In genomic region chr2:188610050-188610444, GRCh38 we compare ENCODE assay signal across 35 cellular contexts.
A peak's percentile ranks its signal among the peaks of the same experiment; 100 is the strongest.
DNase-seq lines count a peak whose midpoint lies in the region; ATAC-seq and TF ChIP-seq lines count a peak whose summit lies in the region.
"Had no signal": no experiment of that assay in that cellular context is flagged by ENCODE, and none has a peak within 500 bp of the region (broad histone marks: within the 10 kb centered on the region; RNA-seq: fewer than 3 reads in every experiment).

No MANE protein-coding gene starts in this region.

- POLR2A ChIA-PET in IMR-90 (lab: Charles Lee; ENCODE audit: unreplicated experiment): interaction anchor here (0.5 kb wide), 1 partner anchor 17 kb away, joined by 6 read pairs; no protein-coding TSS in a partner anchor

- H2AK5ac ChIP-seq in IMR-90 (ENCODE audit: low read depth, low read length) (peak overlapping the region; percentile 70; the same call in 1 of the 2 replicates), mesenchymal stem cell (ENCODE audit: low read length, severe bottlenecking) (no peak overlapping the region)

- no peak for TF ChIP-seq CTCF in IMR-90 (conservative IDR thresholded peaks at IDR 0.05; ENCODE audit: low read depth, low read length)
- TF ChIP-seq CTCF in choroid plexus epithelial cell (conservative IDR thresholded peaks at IDR 0.05; ENCODE audit: low read depth, low read length): no peak

- H3K9me3 ChIP-seq in IMR-90 (ENCODE audit: control insufficient read depth, insufficient read depth, low read length) (no peaks in the 10 kb centered on the region), mesenchymal stem cell (ENCODE audit: control insufficient read depth, low read length) (peaks cover 12% of the 10 kb centered on the region), aorta (ENCODE audit: control insufficient read depth, low read length) (no peaks in the 10 kb centered on the region)
- H3K9me3 ChIP-seq: psoas muscle, thyroid gland, vagina had no signal

- H3K27ac ChIP-seq in IMR-90 (ENCODE audit: insufficient read depth, low read length) (peak overlapping the region; percentile 13; the same call in 1 of the 2 replicates), mesenchymal stem cell (ENCODE audit: low read length, poor library complexity, severe bottlenecking) (peak overlapping the region; percentile 37), aorta (ENCODE audit: low read depth in 1 of 2, low read length in 2 of 2) (no peak overlapping the region)
- H3K27ac ChIP-seq: cardiac muscle cell, coronary artery, psoas muscle, SJCRH30, thyroid gland, vagina, WERI-Rb-1 had no signal

- H3K4ac ChIP-seq in IMR-90 (ENCODE audit: low read depth, low read length) (peak overlapping the region; percentile 38), mesenchymal stem cell (ENCODE audit: low read depth in 1 of 2, low read length in 2 of 2) (peak overlapping the region; percentile 73 to 96)

- H4K91ac ChIP-seq in IMR-90 (ENCODE audit: insufficient read depth, low read depth, low read length) (peak overlapping the region; percentile 8; the same call in 1 of the 2 replicates), mesenchymal stem cell (ENCODE audit: low read length) (peak overlapping the region; percentile 93)

- H3K18ac ChIP-seq in IMR-90 (ENCODE audit: low read depth, low read length) (peak overlapping the region; percentile 63), mesenchymal stem cell (ENCODE audit: low read depth in 1 of 2, low read length in 2 of 2) (peak overlapping the region; percentile 65 to 92)

- H3K4me2 ChIP-seq in IMR-90 (ENCODE audit: low read depth, low read length) (no peak overlapping the region), mesenchymal stem cell (ENCODE audit: low read length, poor library complexity, severe bottlenecking) (no peak overlapping the region)
- H3K4me2 ChIP-seq: GM23338 had no signal

- H3K4me3 ChIP-seq in IMR-90 (ENCODE audit: insufficient read depth, low read depth, low read length): no peak overlapping the region
- no peak overlapping the region for H3K4me3 ChIP-seq in choroid plexus epithelial cell (ENCODE audit: low read depth, low read length)
- no peak overlapping the region for H3K4me3 ChIP-seq in mesenchymal stem cell (ENCODE audit: insufficient read depth in 1 of 2, low read depth in 1 of 2, low read length in 2 of 2)
- no peak overlapping the region for H3K4me3 ChIP-seq in aorta (ENCODE audit: low read length in 2 of 2)
- H3K4me3 ChIP-seq in H7 (ENCODE audit: insufficient read depth, low read depth, low read length): no peak overlapping the region
- H3K4me3 ChIP-seq: cardiac muscle cell, coronary artery, GM23338, heart right ventricle, psoas muscle, SJCRH30, thyroid gland, vagina had no signal

- H2AFZ ChIP-seq in IMR-90 (replicated peaks; ENCODE audit: low read length, poor library complexity): no peak overlapping the region
- no peak overlapping the region for H2AFZ ChIP-seq in mesenchymal stem cell (ENCODE audit: low read depth, low read length)
- H2AFZ ChIP-seq: GM23338 had no signal

- no CpG with 5 or more reads among the region's 2 CpGs for WGBS in IMR-90 (ENCODE audit: extremely low coverage in 2 of 2, insufficient read length in 1 of 2), 2 experiments
- WGBS in mesenchymal stem cell: 96% methylated on average over 2 of the region's 2 CpGs
- WGBS in aorta, 2 donors: 93 to 94% methylated on average over 2 of the region's 2 CpGs

- intact Hi-C loops in IMR-90 (cut with micrococcal nuclease) (no loop called here), aorta (cut with DNase I) (no loop called here)

- TF ChIP-seq RAD21 in IMR-90 (IDR thresholded peaks at IDR 0.05; ENCODE audit: low read length): no peak

- H4K8ac ChIP-seq in IMR-90 (ENCODE audit: low read depth in 2 of 2, low read length in 2 of 2): 0 out of 4 replicates have a peak overlapping the region, but pooled peaks of 1 of the 2 experiments have one; percentile 41
- peak overlapping the region; percentile 87 for H4K8ac ChIP-seq in mesenchymal stem cell (ENCODE audit: low read length)

- no peak for ATAC-seq in IMR-90 (ENCODE audit: low read depth)
- ATAC-seq in aorta (ENCODE audit: low FRiP score): peak; percentile 44
- ATAC-seq in HG03378 (IDR thresholded peaks at IDR 0.05; ENCODE audit: unreplicated experiment): no peak
- ATAC-seq in HG02571 (IDR thresholded peaks at IDR 0.05; ENCODE audit: unreplicated experiment): no peak
- ATAC-seq: activated naive CD4-positive, alpha-beta T cell treated with anti-CD3 and anti-CD28 coated beads, Interleukin-2, amount 50 U/mL, for 72 hours; esophagus mucosa; GM23338; heart right ventricle; naive thymus-derived CD8-positive, alpha-beta T cell; psoas muscle had no signal

- peak overlapping the region; percentile 88 to 99 for H2BK12ac ChIP-seq in mesenchymal stem cell (ENCODE audit: low read length in 2 of 2)

- H2BK5ac ChIP-seq in IMR-90 (ENCODE audit: low read depth, low read length, poor library complexity, severe bottlenecking) (no peak overlapping the region), mesenchymal stem cell (ENCODE audit: low read depth, low read length, poor library complexity, severe bottlenecking) (peak overlapping the region; percentile 0)

- no peaks in the 10 kb centered on the region for H3K27me3 ChIP-seq in IMR-90 (ENCODE audit: control insufficient read depth, insufficient read depth, low read length)
- no peaks in the 10 kb centered on the region for H3K27me3 ChIP-seq in mesenchymal stem cell (ENCODE audit: control insufficient read depth in 1 of 2, insufficient read depth in 1 of 2, low read length in 2 of 2)
- H3K27me3 ChIP-seq in aorta (ENCODE audit: control insufficient read depth in 1 of 2, insufficient read depth in 2 of 2, low read length in 1 of 2): no peaks in the 10 kb centered on the region
- H3K27me3 ChIP-seq in H7 (ENCODE audit: control insufficient read depth, insufficient read depth, low read length): no peaks in the 10 kb centered on the region
- H3K27me3 ChIP-seq: cardiac muscle cell, heart right ventricle, SJCRH30, thyroid gland, vagina had no signal

- H2AK9ac ChIP-seq in IMR-90 (replicated peaks; ENCODE audit: low read depth, low read length, poor library complexity): no peak overlapping the region

- H3K9me1 ChIP-seq in IMR-90 (ENCODE audit: insufficient read depth, low read length): peaks cover 7% of the 10 kb centered on the region

- dilution Hi-C loops in IMR-90 (cut with HindIII; ENCODE audit: low sequenced_read_pairs, unreplicated experiment): no loop called here

- H3K56ac ChIP-seq in IMR-90 (ENCODE audit: extremely low read depth, insufficient read depth, low read length): no peak overlapping the region

- H2BK20ac ChIP-seq in IMR-90 (ENCODE audit: low read depth, low read length): peak overlapping the region; percentile 31; the same call in 1 of the 2 replicates

- no peak overlapping the region for H2BK120ac ChIP-seq in IMR-90 (ENCODE audit: low read depth, low read length)
- H2BK120ac ChIP-seq in mesenchymal stem cell (ENCODE audit: low read depth, low read length): peak overlapping the region; percentile 22

- BruUV-seq in IMR-90 (replicated peaks; lab: Mats Ljungman, UMichigan): no TSS peak

- no peaks in the 10 kb centered on the region for H4K20me1 ChIP-seq in IMR-90 (ENCODE audit: insufficient read depth, low read length)

- H2BK15ac ChIP-seq in IMR-90 (ENCODE audit: low read depth, low read length) (peak overlapping the region; percentile 56; the same call in 2 of the 3 replicates), mesenchymal stem cell (ENCODE audit: low read depth, poor library complexity, severe bottlenecking) (no peak overlapping the region)

- DNase-seq in IMR-90 (no peak), choroid plexus epithelial cell (ENCODE audit: low read depth) (peak; percentile 16), mesenchymal stem cell (peak; percentile 46), aorta (no peak), H7 (no peak)
- DNase-seq: activated CD4-positive, alpha-beta T cell treated with anti-CD3 and anti-CD28 coated beads, Interleukin-2, amount 10 ng/mL, durations not matched to agents 24 days and 14 days; activated CD8-positive, alpha-beta memory T cell treated with anti-CD3 and anti-CD28 coated beads for 24 hours; activated T-cell treated with anti-CD3 and anti-CD28 coated beads for 4 hours; anterior cingulate cortex; C1 segment of cervical spinal cord; COR-L47; DMS53; effector memory CD4-positive, alpha-beta T cell; heart right ventricle; KG1; kidney; naive thymus-derived CD8-positive, alpha-beta T cell; NCI-H1930; NCI-H2171 treated with DMSO at 0.1 percent for 48 hours; NCI-H510A; nucleus accumbens; psoas muscle; RPMI8226; SJCRH30; SW 1271; thyroid gland; WERI-Rb-1 had no signal

- H3K4me1 ChIP-seq in IMR-90 (ENCODE audit: control insufficient read depth, insufficient read depth, low read length) (peaks cover 8% of the 10 kb centered on the region), mesenchymal stem cell (ENCODE audit: control insufficient read depth, insufficient read depth, low read depth, low read length) (peaks cover 2% of the 10 kb centered on the region), aorta (ENCODE audit: control insufficient read depth in 1 of 2, insufficient read depth in 2 of 2, low read length in 2 of 2) (peaks cover 0 to 3% of the 10 kb centered on the region in 2 donors)
- H3K4me1 ChIP-seq: heart right ventricle, psoas muscle, SJCRH30, thyroid gland, vagina had no signal

- TF ChIP-seq POLR2A in IMR-90 (IDR thresholded peaks at IDR 0.05; ENCODE audit: low read depth, low read length): no peak

- H3K14ac ChIP-seq in IMR-90 (replicated peaks; ENCODE audit: low read depth, low read length): peak overlapping the region; percentile 30; the same call in 1 of the 2 replicates
- peak overlapping the region in 1 of 2 experiments; percentile 84 for H3K14ac ChIP-seq in mesenchymal stem cell (ENCODE audit: low read length in 2 of 2)

- H3K36me3 ChIP-seq in IMR-90 (ENCODE audit: control insufficient read depth, insufficient read depth, low read length): no peaks in the 10 kb centered on the region
- peaks cover 0 to 4% of the 10 kb centered on the region in 2 experiments for H3K36me3 ChIP-seq in mesenchymal stem cell (ENCODE audit: control insufficient read depth in 1 of 2, insufficient read depth in 2 of 2, low read depth in 1 of 2, low read length in 2 of 2)
- peaks cover 0 to 3% of the 10 kb centered on the region in 2 donors for H3K36me3 ChIP-seq in aorta (ENCODE audit: control insufficient read depth in 1 of 2, insufficient read depth in 2 of 2, low read length in 1 of 2)
- H3K36me3 ChIP-seq in H7 (replicated peaks; ENCODE audit: control insufficient read depth, insufficient read depth, low read length): no peaks in the 10 kb centered on the region
- H3K36me3 ChIP-seq: cardiac muscle cell, heart right ventricle, SJCRH30, thyroid gland, vagina, WERI-Rb-1 had no signal

- H4K5ac ChIP-seq in IMR-90 (ENCODE audit: low read depth, low read length): no peak overlapping the region

- in situ Hi-C loops in IMR-90 (cut with MboI; ENCODE audit: low sequenced_read_pairs): no loop called here

- H3K23ac ChIP-seq in IMR-90 (ENCODE audit: low read depth, low read length): no peak overlapping the region
- no peak overlapping the region for H3K23ac ChIP-seq in mesenchymal stem cell (ENCODE audit: low read length in 2 of 2)

- no peak overlapping the region for H3K9ac ChIP-seq in IMR-90 (ENCODE audit: low read depth, low read length)
- no peak overlapping the region for H3K9ac ChIP-seq in mesenchymal stem cell (ENCODE audit: low read length)

- CTCF ChIA-PET in IMR-90 (lab: Yijun Ruan, JAX): interaction anchor here (0.6 to 0.7 kb wide), 2 partner anchors 12 to 227 kb away, joined by 3 to 4 read pairs; no protein-coding TSS in a partner anchor

- H3K79me1 ChIP-seq in IMR-90 (ENCODE audit: low read depth in 1 of 2, low read length in 2 of 2) (no peaks in the 10 kb centered on the region), mesenchymal stem cell (replicated peaks; ENCODE audit: low read length, poor library complexity, severe bottlenecking) (no peaks in the 10 kb centered on the region)

Comparison
In these comparisons a context has a peak if more than half of its experiments do, and no peak if none do; other contexts are left out.
1. DNase-seq: peak in choroid plexus epithelial cell (single experiment) and mesenchymal stem cell (single experiment); none in IMR-90 (single experiment), aorta (0 of 2) and H7 (single experiment).
2. H3K27ac ChIP-seq: peak in IMR-90 (single experiment) and mesenchymal stem cell (single experiment); none in aorta (0 of 2).